Comparison of ENCODE assay signal across 11 cellular contexts in the genomic region with DNA sequence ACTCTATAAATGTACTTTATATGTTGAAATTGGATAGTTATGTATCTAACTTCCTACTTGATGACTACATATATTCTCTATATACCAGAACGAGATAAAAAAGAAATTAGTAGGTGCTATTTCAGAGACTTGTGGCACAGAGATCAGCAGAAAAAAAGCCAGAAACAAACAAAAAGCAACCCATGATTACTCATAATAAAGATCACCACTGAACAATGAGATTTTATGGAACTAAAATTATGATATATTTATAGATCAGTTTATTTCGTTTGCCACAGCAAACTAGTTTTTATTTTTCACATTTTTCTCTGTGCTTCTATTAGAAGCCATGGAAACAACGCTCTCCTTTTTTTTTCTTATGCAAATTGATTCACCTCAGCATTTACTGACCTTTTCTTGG. TPM values are rescaled to one million over a fixed set of nuclear protein-coding genes. Genes with fewer than 3 reads are reported as not detected.
"Had no signal": no experiment of that assay in that cellular context is flagged by ENCODE, and none has a peak within 500 bp of the region (broad histone marks: within the 10 kb centered on the region; RNA-seq: fewer than 3 reads in every experiment).

No MANE protein-coding gene starts in this region.

- H3K9me3 Mint-ChIP-seq: H9, HFFc6 had no signal

- H3K9ac ChIP-seq: GM23248 had no signal

- H3K4me3 ChIP-seq: GM23248, HAP-1 had no signal

- H2AFZ ChIP-seq: GM23248 had no signal

- H3K4me3 Mint-ChIP-seq: H9, HFFc6 had no signal

- DNase-seq: GM23248, GOT3, H7, H9, HCEC 1CT, HFFc6 had no signal

- H3K27ac Mint-ChIP-seq: H9, HFFc6 had no signal

- H3K9me3 ChIP-seq: HAP-1 had no signal

- H3K27ac ChIP-seq: GM23248 had no signal

- H3K36me3 ChIP-seq: HAP-1 had no signal

- ATAC-seq: HCT116 had no signal

- FAIRE-seq: H1, H54 had no signal

RNA-seq across cellular contexts. Expression of a gene that starts 15.1 kb away (rescaled TPM):
- total RNA-seq: GM23248, H4, HFFc6 had no signal
- polyA plus RNA-seq: GM23248 had no signal

RNA-seq across cellular contexts. Expression of a gene that starts 46.4 kb away (rescaled TPM):
- total RNA-seq: GM23248, H4, HFFc6 had no signal
- polyA plus RNA-seq: GM23248 had no signal
